In the genomic region with DNA sequence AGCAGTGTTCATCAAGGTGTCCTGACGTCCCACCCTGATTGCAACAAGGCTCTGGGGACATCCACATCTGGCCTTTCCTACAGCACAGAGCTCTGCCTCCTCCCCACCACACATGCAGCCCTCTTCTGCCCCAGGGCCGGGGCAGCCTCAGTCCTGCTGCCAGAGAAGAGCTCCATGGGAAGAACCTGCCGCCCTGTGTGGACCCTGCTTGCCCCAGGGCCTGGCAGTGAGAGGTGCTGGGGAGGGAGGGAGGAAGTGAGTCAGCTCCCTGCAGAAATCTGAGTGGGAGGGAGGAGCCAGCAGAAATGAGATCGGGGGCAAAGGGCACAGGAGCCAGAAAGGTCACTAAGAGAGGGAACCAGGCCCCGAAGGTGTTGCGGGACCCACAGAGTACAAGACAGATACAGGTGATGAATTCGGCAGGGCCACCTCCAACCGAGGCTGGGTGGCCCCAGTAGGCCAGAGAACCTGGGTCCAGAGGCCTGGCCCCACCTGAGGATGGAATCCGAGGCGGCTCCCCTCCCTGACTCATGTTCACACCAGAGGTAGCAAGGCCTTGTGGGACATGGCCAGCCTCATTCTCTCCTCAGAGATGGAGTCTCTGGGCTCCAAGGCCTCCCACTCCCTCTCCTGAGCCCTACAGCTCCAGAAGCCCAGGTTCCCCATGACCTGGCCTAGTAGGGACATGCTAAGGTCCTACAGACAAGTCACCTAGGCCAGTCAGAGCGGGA, we compare ENCODE assay signal across 1 cellular context.
TF ChIP-seq lines count a peak whose summit lies in the region.

No MANE protein-coding gene starts in this region.

TF ChIP-seq in K562, 482 proteins besides CTCF, POLR2A, EP300 and RAD21 (continued from another document and continues in another):
- TF ChIP-seq L3MBTL2 (IDR thresholded peaks at IDR 0.05) (peak; percentile 54), TCFL5 (CRISPR knock-in tag; conservative IDR thresholded peaks at IDR 0.05) (no peak), ZKSCAN1 (IDR thresholded peaks at IDR 0.05; ENCODE audit: low read depth, low read length) (no peak), HSF4 (CRISPR knock-in tag; IDR thresholded peaks at IDR 0.05; ENCODE audit: borderline replicate concordance) (no peak), ESRRA (IDR thresholded peaks at IDR 0.05; ENCODE audit: borderline replicate concordance, low read depth) (peak; percentile 73), SIN3B (IDR thresholded peaks at IDR 0.05; ENCODE audit: low read depth) (no peak), BRCA1 (IDR thresholded peaks at IDR 0.05) (no peak), BRCA1 (CRISPR knock-in tag; IDR thresholded peaks at IDR 0.05) (no peak), PHF20 (IDR thresholded peaks at IDR 0.05; ENCODE audit: partially characterized antibody) (no peak), ELF4 (CRISPR knock-in tag; IDR thresholded peaks at IDR 0.05) (no peak), NFE2 (IDR thresholded peaks at IDR 0.05; ENCODE audit: low read depth) (peak; percentile 88), MYBL2 (IDR thresholded peaks at IDR 0.05; ENCODE audit: low read depth) (no peak), MYBL2 (CRISPR knock-in tag; IDR thresholded peaks at IDR 0.05; ENCODE audit: borderline replicate concordance) (no peak), ZNF780A (CRISPR knock-in tag; IDR thresholded peaks at IDR 0.05) (no peak), ZNF324 (CRISPR knock-in tag; IDR thresholded peaks at IDR 0.05) (no peak), NCOA2 (IDR thresholded peaks at IDR 0.05; ENCODE audit: partially characterized antibody in 2 of 2) (no peak), WHSC1 (IDR thresholded peaks at IDR 0.05; ENCODE audit: low read length) (no peak), TBP (optimal IDR thresholded peaks at IDR 0.05; ENCODE audit: low read depth, low read length) (no peak), SETDB1 (IDR thresholded peaks at IDR 0.05; ENCODE audit: low read length) (no peak), KDM4B (IDR thresholded peaks at IDR 0.05; ENCODE audit: borderline replicate concordance in 2 of 2, low read depth in 1 of 2) (no peak), SP2 (IDR thresholded peaks at IDR 0.05; ENCODE audit: extremely low read depth, low read depth, low read length, poor library complexity, severe bottlenecking) (no peak), RBM25 (IDR thresholded peaks at IDR 0.05; ENCODE audit: low read depth, low read length, severe bottlenecking) (no peak), ZNF311 (CRISPR knock-in tag; IDR thresholded peaks at IDR 0.05) (no peak), MAFF (IDR thresholded peaks at IDR 0.05; ENCODE audit: low read length) (0 out of 2 replicates have a peak, but pooled peaks have one; percentile 6), SOX6 (IDR thresholded peaks at IDR 0.05) (no peak; the same call in 1 of the 2 replicates), SLC30A9 (CRISPR knock-in tag; IDR thresholded peaks at IDR 0.05) (no peak), ZNF699 (CRISPR knock-in tag; IDR thresholded peaks at IDR 0.05; ENCODE audit: insufficient replicate concordance) (no peak), SMC3 (conservative IDR thresholded peaks at IDR 0.05; ENCODE audit: insufficient read depth, low read depth, low read length) (no peak), JUN (IDR thresholded peaks at IDR 0.05; ENCODE audit: borderline replicate concordance, low read depth, low read length) (peak; percentile 70; the same call in 1 of the 2 replicates), JUN (CRISPR knock-in tag; IDR thresholded peaks at IDR 0.05; ENCODE audit: borderline replicate concordance) (no peak), GATAD2B (IDR thresholded peaks at IDR 0.05; ENCODE audit: borderline replicate concordance) (no peak), NFE2L1 (tag; IDR thresholded peaks at IDR 0.05; ENCODE audit: borderline replicate concordance, low read depth) (no peak), SIN3A (IDR thresholded peaks at IDR 0.05; ENCODE audit: borderline replicate concordance in 2 of 2, control insufficient read depth in 1 of 2, low read depth in 2 of 2, low read length in 2 of 2) (no peak), NFRKB (IDR thresholded peaks at IDR 0.05; ENCODE audit: low read depth) (no peak), CHCHD3 (CRISPR knock-in tag; IDR thresholded peaks at IDR 0.05) (no peak), ZNF316 (IDR thresholded peaks at IDR 0.05) (peak; percentile 67; the same call in 1 of the 2 replicates), SNIP1 (IDR thresholded peaks at IDR 0.05; ENCODE audit: low read depth) (no peak), ZNF282 (CRISPR knock-in tag; IDR thresholded peaks at IDR 0.05) (no peak), PRMT5 (CRISPR knock-in tag; IDR thresholded peaks at IDR 0.05) (no peak), HNRNPLL (IDR thresholded peaks at IDR 0.05; ENCODE audit: low read depth, low read length, poor library complexity, severe bottlenecking) (no peak), MTA1 (IDR thresholded peaks at IDR 0.05; ENCODE audit: borderline replicate concordance) (no peak), RFX1 (IDR thresholded peaks at IDR 0.05) (no peak), HNRNPH1 (optimal IDR thresholded peaks at IDR 0.05; ENCODE audit: low read depth, low read length) (no peak), MCM2 (IDR thresholded peaks at IDR 0.05; ENCODE audit: low read depth) (no peak), ZNF830 (CRISPR knock-in tag; IDR thresholded peaks at IDR 0.05) (no peak), MYC (IDR thresholded peaks at IDR 0.05; ENCODE audit: low read depth, low read length) (no peak), MYC (CRISPR knock-in tag; IDR thresholded peaks at IDR 0.05; ENCODE audit: borderline replicate concordance, low read depth) (no peak), IRF2 (CRISPR knock-in tag; IDR thresholded peaks at IDR 0.05) (no peak), BRD4 (IDR thresholded peaks at IDR 0.05) (no peak), ZNF766 (CRISPR knock-in tag; conservative IDR thresholded peaks at IDR 0.05) (no peak), GABPB2 (CRISPR knock-in tag; conservative IDR thresholded peaks at IDR 0.05) (no peak), DPF2 (IDR thresholded peaks at IDR 0.05) (peak; percentile 83)
- TF ChIP-seq, protein P1, sequence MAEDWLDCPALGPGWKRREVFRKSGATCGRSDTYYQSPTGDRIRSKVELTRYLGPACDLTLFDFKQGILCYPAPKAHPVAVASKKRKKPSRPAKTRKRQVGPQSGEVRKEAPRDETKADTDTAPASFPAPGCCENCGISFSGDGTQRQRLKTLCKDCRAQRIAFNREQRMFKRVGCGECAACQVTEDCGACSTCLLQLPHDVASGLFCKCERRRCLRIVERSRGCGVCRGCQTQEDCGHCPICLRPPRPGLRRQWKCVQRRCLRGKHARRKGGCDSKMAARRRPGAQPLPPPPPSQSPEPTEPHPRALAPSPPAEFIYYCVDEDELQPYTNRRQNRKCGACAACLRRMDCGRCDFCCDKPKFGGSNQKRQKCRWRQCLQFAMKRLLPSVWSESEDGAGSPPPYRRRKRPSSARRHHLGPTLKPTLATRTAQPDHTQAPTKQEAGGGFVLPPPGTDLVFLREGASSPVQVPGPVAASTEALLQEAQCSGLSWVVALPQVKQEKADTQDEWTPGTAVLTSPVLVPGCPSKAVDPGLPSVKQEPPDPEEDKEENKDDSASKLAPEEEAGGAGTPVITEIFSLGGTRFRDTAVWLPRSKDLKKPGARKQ (CRISPR knock-in tag; IDR thresholded peaks at IDR 0.05) = no peak
- TF ChIP-seq, protein P2, sequence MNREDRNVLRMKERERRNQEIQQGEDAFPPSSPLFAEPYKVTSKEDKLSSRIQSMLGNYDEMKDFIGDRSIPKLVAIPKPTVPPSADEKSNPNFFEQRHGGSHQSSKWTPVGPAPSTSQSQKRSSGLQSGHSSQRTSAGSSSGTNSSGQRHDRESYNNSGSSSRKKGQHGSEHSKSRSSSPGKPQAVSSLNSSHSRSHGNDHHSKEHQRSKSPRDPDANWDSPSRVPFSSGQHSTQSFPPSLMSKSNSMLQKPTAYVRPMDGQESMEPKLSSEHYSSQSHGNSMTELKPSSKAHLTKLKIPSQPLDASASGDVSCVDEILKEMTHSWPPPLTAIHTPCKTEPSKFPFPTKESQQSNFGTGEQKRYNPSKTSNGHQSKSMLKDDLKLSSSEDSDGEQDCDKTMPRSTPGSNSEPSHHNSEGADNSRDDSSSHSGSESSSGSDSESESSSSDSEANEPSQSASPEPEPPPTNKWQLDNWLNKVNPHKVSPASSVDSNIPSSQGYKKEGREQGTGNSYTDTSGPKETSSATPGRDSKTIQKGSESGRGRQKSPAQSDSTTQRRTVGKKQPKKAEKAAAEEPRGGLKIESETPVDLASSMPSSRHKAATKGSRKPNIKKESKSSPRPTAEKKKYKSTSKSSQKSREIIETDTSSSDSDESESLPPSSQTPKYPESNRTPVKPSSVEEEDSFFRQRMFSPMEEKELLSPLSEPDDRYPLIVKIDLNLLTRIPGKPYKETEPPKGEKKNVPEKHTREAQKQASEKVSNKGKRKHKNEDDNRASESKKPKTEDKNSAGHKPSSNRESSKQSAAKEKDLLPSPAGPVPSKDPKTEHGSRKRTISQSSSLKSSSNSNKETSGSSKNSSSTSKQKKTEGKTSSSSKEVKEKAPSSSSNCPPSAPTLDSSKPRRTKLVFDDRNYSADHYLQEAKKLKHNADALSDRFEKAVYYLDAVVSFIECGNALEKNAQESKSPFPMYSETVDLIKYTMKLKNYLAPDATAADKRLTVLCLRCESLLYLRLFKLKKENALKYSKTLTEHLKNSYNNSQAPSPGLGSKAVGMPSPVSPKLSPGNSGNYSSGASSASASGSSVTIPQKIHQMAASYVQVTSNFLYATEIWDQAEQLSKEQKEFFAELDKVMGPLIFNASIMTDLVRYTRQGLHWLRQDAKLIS (CRISPR knock-in tag; IDR thresholded peaks at IDR 0.05) = no peak
- TF ChIP-seq, protein P3, sequence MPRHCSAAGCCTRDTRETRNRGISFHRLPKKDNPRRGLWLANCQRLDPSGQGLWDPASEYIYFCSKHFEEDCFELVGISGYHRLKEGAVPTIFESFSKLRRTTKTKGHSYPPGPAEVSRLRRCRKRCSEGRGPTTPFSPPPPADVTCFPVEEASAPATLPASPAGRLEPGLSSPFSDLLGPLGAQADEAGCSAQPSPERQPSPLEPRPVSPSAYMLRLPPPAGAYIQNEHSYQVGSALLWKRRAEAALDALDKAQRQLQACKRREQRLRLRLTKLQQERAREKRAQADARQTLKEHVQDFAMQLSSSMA (CRISPR knock-in tag; IDR thresholded peaks at IDR 0.05) = no peak
- TF ChIP-seq, protein P4, sequence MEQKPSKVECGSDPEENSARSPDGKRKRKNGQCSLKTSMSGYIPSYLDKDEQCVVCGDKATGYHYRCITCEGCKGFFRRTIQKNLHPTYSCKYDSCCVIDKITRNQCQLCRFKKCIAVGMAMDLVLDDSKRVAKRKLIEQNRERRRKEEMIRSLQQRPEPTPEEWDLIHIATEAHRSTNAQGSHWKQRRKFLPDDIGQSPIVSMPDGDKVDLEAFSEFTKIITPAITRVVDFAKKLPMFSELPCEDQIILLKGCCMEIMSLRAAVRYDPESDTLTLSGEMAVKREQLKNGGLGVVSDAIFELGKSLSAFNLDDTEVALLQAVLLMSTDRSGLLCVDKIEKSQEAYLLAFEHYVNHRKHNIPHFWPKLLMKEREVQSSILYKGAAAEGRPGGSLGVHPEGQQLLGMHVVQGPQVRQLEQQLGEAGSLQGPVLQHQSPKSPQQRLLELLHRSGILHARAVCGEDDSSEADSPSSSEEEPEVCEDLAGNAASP (IDR thresholded peaks at IDR 0.05) = no peak
- TF ChIP-seq, protein P5, sequence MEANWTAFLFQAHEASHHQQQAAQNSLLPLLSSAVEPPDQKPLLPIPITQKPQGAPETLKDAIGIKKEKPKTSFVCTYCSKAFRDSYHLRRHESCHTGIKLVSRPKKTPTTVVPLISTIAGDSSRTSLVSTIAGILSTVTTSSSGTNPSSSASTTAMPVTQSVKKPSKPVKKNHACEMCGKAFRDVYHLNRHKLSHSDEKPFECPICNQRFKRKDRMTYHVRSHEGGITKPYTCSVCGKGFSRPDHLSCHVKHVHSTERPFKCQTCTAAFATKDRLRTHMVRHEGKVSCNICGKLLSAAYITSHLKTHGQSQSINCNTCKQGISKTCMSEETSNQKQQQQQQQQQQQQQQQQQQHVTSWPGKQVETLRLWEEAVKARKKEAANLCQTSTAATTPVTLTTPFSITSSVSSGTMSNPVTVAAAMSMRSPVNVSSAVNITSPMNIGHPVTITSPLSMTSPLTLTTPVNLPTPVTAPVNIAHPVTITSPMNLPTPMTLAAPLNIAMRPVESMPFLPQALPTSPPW (CRISPR knock-in tag; IDR thresholded peaks at IDR 0.05) = peak; percentile 59
- TF ChIP-seq, protein P6, sequence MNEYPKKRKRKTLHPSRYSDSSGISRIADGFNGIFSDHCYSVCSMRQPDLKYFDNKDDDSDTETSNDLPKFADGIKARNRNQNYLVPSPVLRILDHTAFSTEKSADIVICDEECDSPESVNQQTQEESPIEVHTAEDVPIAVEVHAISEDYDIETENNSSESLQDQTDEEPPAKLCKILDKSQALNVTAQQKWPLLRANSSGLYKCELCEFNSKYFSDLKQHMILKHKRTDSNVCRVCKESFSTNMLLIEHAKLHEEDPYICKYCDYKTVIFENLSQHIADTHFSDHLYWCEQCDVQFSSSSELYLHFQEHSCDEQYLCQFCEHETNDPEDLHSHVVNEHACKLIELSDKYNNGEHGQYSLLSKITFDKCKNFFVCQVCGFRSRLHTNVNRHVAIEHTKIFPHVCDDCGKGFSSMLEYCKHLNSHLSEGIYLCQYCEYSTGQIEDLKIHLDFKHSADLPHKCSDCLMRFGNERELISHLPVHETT (CRISPR knock-in tag; conservative IDR thresholded peaks at IDR 0.05 in 1 of 2, IDR thresholded peaks at IDR 0.05 in 1 of 2) = no peak
- TF ChIP-seq, protein P7, sequence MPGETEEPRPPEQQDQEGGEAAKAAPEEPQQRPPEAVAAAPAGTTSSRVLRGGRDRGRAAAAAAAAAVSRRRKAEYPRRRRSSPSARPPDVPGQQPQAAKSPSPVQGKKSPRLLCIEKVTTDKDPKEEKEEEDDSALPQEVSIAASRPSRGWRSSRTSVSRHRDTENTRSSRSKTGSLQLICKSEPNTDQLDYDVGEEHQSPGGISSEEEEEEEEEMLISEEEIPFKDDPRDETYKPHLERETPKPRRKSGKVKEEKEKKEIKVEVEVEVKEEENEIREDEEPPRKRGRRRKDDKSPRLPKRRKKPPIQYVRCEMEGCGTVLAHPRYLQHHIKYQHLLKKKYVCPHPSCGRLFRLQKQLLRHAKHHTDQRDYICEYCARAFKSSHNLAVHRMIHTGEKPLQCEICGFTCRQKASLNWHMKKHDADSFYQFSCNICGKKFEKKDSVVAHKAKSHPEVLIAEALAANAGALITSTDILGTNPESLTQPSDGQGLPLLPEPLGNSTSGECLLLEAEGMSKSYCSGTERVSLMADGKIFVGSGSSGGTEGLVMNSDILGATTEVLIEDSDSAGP (CRISPR knock-in tag; IDR thresholded peaks at IDR 0.05) = no peak
- TF ChIP-seq, protein P8, sequence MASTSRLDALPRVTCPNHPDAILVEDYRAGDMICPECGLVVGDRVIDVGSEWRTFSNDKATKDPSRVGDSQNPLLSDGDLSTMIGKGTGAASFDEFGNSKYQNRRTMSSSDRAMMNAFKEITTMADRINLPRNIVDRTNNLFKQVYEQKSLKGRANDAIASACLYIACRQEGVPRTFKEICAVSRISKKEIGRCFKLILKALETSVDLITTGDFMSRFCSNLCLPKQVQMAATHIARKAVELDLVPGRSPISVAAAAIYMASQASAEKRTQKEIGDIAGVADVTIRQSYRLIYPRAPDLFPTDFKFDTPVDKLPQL (IDR thresholded peaks at IDR 0.05; ENCODE audit: extremely low read depth, insufficient read length) = no peak
